ENCODE assay signal across 2 cellular contexts in the genomic region with DNA sequence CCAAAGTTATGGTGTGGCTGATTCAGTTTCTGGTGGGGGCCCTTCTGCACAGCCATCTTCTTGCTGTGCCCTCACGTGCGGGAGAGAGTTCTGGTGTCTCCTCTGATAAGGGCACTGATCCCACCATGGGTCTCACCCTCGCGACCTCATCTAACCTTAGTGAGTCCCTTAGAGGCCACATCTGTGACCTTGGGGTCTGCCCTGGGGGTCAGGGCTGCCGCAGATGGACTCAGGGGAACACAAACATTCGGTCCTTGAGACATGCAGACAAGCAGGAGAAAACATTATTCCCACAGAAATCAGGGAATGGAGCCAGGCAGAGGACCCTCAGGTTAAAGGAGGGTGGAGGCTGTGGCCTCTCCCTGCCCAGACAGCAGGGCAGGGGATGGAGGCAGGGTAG.
TF ChIP-seq lines count a peak whose summit lies in the region.

No MANE protein-coding gene starts in this region.

TF ChIP-seq in IMR-90, 13 proteins besides CTCF, POLR2A, EP300 and RAD21 (continued from another document):
- TF ChIP-seq MXI1 (IDR thresholded peaks at IDR 0.05; ENCODE audit: borderline replicate concordance, low read depth, low read length) (no peak), MAFK (IDR thresholded peaks at IDR 0.05; ENCODE audit: low read depth, low read length) (no peak), RFX5 (IDR thresholded peaks at IDR 0.05; ENCODE audit: low read depth, low read length) (no peak)
TF ChIP-seq in IMR-90: peak in this region for 0.

TF ChIP-seq in SK-N-SH treated with all-trans-retinoic acid at 6 μM for 48 hours, 23 proteins besides CTCF, POLR2A, EP300 and RAD21 (continued from another document):
- TF ChIP-seq ARNTL (CRISPR knock-in tag; IDR thresholded peaks at IDR 0.05; ENCODE audit: borderline replicate concordance, low read depth) (no peak), TCF4 (CRISPR knock-in tag; IDR thresholded peaks at IDR 0.05; ENCODE audit: borderline replicate concordance) (no peak), TOX (CRISPR knock-in tag; IDR thresholded peaks at IDR 0.05; ENCODE audit: borderline replicate concordance) (no peak), ZNF8 (CRISPR knock-in tag; IDR thresholded peaks at IDR 0.05) (no peak), ZNF70 (CRISPR knock-in tag; IDR thresholded peaks at IDR 0.05) (no peak)
